Comparison of ENCODE assay signal across 11 cellular contexts in genomic region chr4:174218127-174218790, GRCh38.
DNase-seq lines count a peak whose midpoint lies in the region; ATAC-seq and TF ChIP-seq lines count a peak whose summit lies in the region.
"Had no signal": no experiment of that assay in that cellular context is flagged by ENCODE, and none has a peak within 500 bp of the region (broad histone marks: within the 10 kb centered on the region; RNA-seq: fewer than 3 reads in every experiment).

No MANE protein-coding gene starts in this region.

- ATAC-seq in right lobe of liver: peak in 2 of 4 donors; percentile 5 to 20
- ATAC-seq in thoracic aorta (ENCODE audit: insufficient number of reproducible peaks, low FRiP score, low read depth): no peak
- no peak for ATAC-seq in GM19397 (IDR thresholded peaks at IDR 0.05; ENCODE audit: unreplicated experiment)
- ATAC-seq in PC-3: no peak

- H3K4me2 ChIP-seq in PC-3 (ENCODE audit: low read length): no peak overlapping the region

- no peak overlapping the region for H3K9ac ChIP-seq in PC-3 (ENCODE audit: low read length)

- 8% methylated on average over 21 of the region's 26 CpGs for WGBS in right lobe of liver (ENCODE audit: insufficient coverage, low coverage, low lambda C conversion rate, missing lambda C conversion rate)

- no peaks in the 10 kb centered on the region for H4K20me1 ChIP-seq in PC-3 (ENCODE audit: low read length)

- peak overlapping the region in 1 of 3 donors; percentile 36 for H3K27ac ChIP-seq in right lobe of liver
- no peak overlapping the region for H3K27ac ChIP-seq in thoracic aorta
- no peak overlapping the region for H3K27ac ChIP-seq in PC-3 (ENCODE audit: low read length)

- no peaks in the 10 kb centered on the region for H3K36me3 ChIP-seq in right lobe of liver
- no peaks in the 10 kb centered on the region for H3K36me3 ChIP-seq in thoracic aorta
- H3K36me3 ChIP-seq in PC-3 (ENCODE audit: low read depth, low read length): no peaks in the 10 kb centered on the region

- H3K27me3 Mint-ChIP-seq in activated naive CD4-positive, alpha-beta T cell treated with anti-CD3 and anti-CD28 coated beads for 36 hours (ENCODE audit: low read depth): peaks cover 67% of the 10 kb centered on the region

- H3K4me3 Mint-ChIP-seq in activated naive CD4-positive, alpha-beta T cell treated with anti-CD3 and anti-CD28 coated beads for 36 hours: peak overlapping the region; percentile 17
- H3K4me3 Mint-ChIP-seq: CD4-positive, alpha-beta T cell had no signal

- no peak overlapping the region for H2AFZ ChIP-seq in PC-3 (ENCODE audit: low read length)

- H3K4me1 ChIP-seq in right lobe of liver: peaks cover 0 to 15% (median 4%) of the 10 kb centered on the region in 4 donors
- H3K4me1 ChIP-seq in thoracic aorta (ENCODE audit: control insufficient read depth in 1 of 2, low read depth in 2 of 2): peaks cover 17 to 36% of the 10 kb centered on the region in 2 donors
- no peaks in the 10 kb centered on the region for H3K4me1 ChIP-seq in PC-3 (ENCODE audit: insufficient read depth, low read length)

- intact Hi-C loops in activated naive CD4-positive, alpha-beta T cell treated with anti-CD3 and anti-CD28 coated beads for 36 hours (cut with micrococcal nuclease): loop anchor here (5.0 to 10.0 kb wide), 4 partner anchors 304 to 883 kb away; partner anchors contain the start of genes HMGB2 and HPGD
- intact Hi-C loops in right lobe of liver (cut with DNase I) (no loop called here), PC-3 (cut with micrococcal nuclease) (no loop called here)

- H3F3A ChIP-seq in PC-3 (ENCODE audit: low read length, unreplicated experiment): no peaks in the 10 kb centered on the region

- no peaks in the 10 kb centered on the region for H3K79me2 ChIP-seq in PC-3 (ENCODE audit: low read length)

- DNase-seq in activated naive CD4-positive, alpha-beta T cell treated with anti-CD3 and anti-CD28 coated beads for 36 hours: no peak
- no peak for DNase-seq in activated naive CD4-positive, alpha-beta T cell treated with anti-CD3 and anti-CD28 coated beads, Interleukin-2, amount 50 U/mL, for 16 hours
- DNase-seq in choroid plexus epithelial cell (ENCODE audit: low read depth) (peak; percentile 11), right lobe of liver (no peak), thoracic aorta (ENCODE audit: low spot score) (no peak), PC-3 (no peak), AG08395 (ENCODE audit: low spot score) (no peak)
- DNase-seq: activated CD4-positive, alpha-beta T cell treated with anti-CD3 and anti-CD28 coated beads for 4 hours; CD4-positive, alpha-beta T cell had no signal

- CTCF ChIA-PET in activated naive CD4-positive, alpha-beta T cell treated with anti-CD3 and anti-CD28 coated beads for 36 hours (lab: Charles Lee): interaction anchor here (0.7 kb wide), 1 partner anchor 20 kb away, joined by 3 read pairs; no protein-coding TSS in a partner anchor
- CTCF ChIA-PET in PC-3 (lab: Charles Lee): no interaction called here

- H3K9me3 ChIP-seq in right lobe of liver: no peaks in the 10 kb centered on the region
- H3K9me3 ChIP-seq in thoracic aorta: no peaks in the 10 kb centered on the region
- H3K9me3 ChIP-seq in PC-3 (ENCODE audit: low read length): no peaks in the 10 kb centered on the region

- POLR2A ChIA-PET in PC-3 (lab: Charles Lee; ENCODE audit: unreplicated experiment): no interaction called here

- H3K4me3 ChIP-seq in choroid plexus epithelial cell (ENCODE audit: low read depth, low read length) (no peak overlapping the region), right lobe of liver (peak overlapping the region; percentile 10 to 20 (median 17)), thoracic aorta (peak overlapping the region; percentile 69), PC-3 (ENCODE audit: low read length) (no peak overlapping the region)

- no peaks in the 10 kb centered on the region for H3K9me3 Mint-ChIP-seq in activated naive CD4-positive, alpha-beta T cell treated with anti-CD3 and anti-CD28 coated beads for 36 hours
- H3K9me3 Mint-ChIP-seq: CD4-positive, alpha-beta T cell; dendritic cell treated with granulocyte-macrophage colony-stimulating factor and Interleukin-4, amounts not matched to agents 40 ng/mL and 50 ng/mL, for 4 days had no signal

- no peak for TF ChIP-seq CTCF in choroid plexus epithelial cell (conservative IDR thresholded peaks at IDR 0.05; ENCODE audit: low read depth, low read length)
- TF ChIP-seq CTCF in right lobe of liver (IDR thresholded peaks at IDR 0.05): no peak
- no peak for TF ChIP-seq CTCF in thoracic aorta (IDR thresholded peaks at IDR 0.05)
- TF ChIP-seq CTCF in PC-3 (conservative IDR thresholded peaks at IDR 0.05; ENCODE audit: low read depth, low read length): no peak

- H3K27me3 ChIP-seq in right lobe of liver (peaks cover 11 to 38% of the 10 kb centered on the region in 2 donors), thoracic aorta (replicated peaks; ENCODE audit: insufficient read depth) (peaks cover 14% of the 10 kb centered on the region), PC-3 (ENCODE audit: low read length) (no peaks in the 10 kb centered on the region)

- H3K9me2 ChIP-seq in PC-3 (replicated peaks; ENCODE audit: low read length): no peaks in the 10 kb centered on the region

- no peak overlapping the region for H3K27ac Mint-ChIP-seq in activated naive CD4-positive, alpha-beta T cell treated with anti-CD3 and anti-CD28 coated beads for 36 hours
- H3K27ac Mint-ChIP-seq: CD4-positive, alpha-beta T cell; dendritic cell treated with granulocyte-macrophage colony-stimulating factor and Interleukin-4, amounts not matched to agents 40 ng/mL and 50 ng/mL, for 4 days had no signal

- peaks cover 39% of the 10 kb centered on the region for H3K4me1 Mint-ChIP-seq in activated naive CD4-positive, alpha-beta T cell treated with anti-CD3 and anti-CD28 coated beads for 36 hours (ENCODE audit: low read depth)

- BruUV-seq in PC-3 (replicated peaks; lab: Mats Ljungman, UMichigan): no TSS peak

- H3K36me3 Mint-ChIP-seq in activated naive CD4-positive, alpha-beta T cell treated with anti-CD3 and anti-CD28 coated beads for 36 hours (ENCODE audit: low read depth): no peaks in the 10 kb centered on the region

- TF ChIP-seq POLR2A in right lobe of liver (IDR thresholded peaks at IDR 0.05): no peak

Comparison
In these comparisons a context has a peak if more than half of its experiments do, and no peak if none do; other contexts are left out.
1. H3K4me3 ChIP-seq: peak in right lobe of liver (3 of 3) and thoracic aorta (single experiment); none in choroid plexus epithelial cell (single experiment) and PC-3 (single experiment).